ENCODE assay signal across 21 cellular contexts in the genomic region with DNA sequence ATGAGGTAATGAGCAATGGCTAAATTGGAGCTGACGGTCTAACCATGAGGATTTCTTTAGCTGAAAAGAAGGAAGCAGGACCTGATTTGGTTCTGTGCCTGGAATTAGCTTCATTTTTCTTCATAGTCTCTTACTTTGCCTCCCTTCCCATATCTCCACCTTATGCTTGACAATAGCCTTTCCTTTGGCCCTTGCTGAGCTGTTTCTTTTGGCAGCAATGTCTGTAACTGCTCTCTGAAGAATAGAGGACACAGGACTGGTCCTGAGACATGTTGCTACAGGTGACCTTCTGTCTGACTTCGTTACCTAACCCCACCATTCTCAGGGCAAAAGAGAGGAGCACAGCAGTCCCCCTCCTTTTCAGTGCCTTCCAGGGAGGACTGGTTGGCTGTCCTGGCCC.
"Had no signal": no experiment of that assay in that cellular context is flagged by ENCODE, and none has a peak within 500 bp of the region (broad histone marks: within the 10 kb centered on the region; RNA-seq: fewer than 3 reads in every experiment).

No MANE protein-coding gene starts in this region.

- H3K36me3 ChIP-seq: breast epithelium, left ventricle myocardium inferior, ovary, sigmoid colon, stomach, transverse colon had no signal

- FAIRE-seq: small intestine, urothelium cell line had no signal

- H3K27ac ChIP-seq: breast epithelium, left ventricle myocardium inferior, ovary, sigmoid colon, stomach, transverse colon had no signal

- H3K4me1 ChIP-seq: breast epithelium, left ventricle myocardium inferior had no signal

- DNase-seq: activated CD4-positive, alpha-beta T cell treated with anti-CD3 and anti-CD28 coated beads for 36 hours; activated CD4-positive, CD25-positive, alpha-beta regulatory T cell; activated CD8-positive, alpha-beta memory T cell treated with anti-CD3 and anti-CD28 coated beads, Interleukin-2, amount 10 ng/mL, durations not matched to agents 7 days and 5 days; activated CD8-positive, alpha-beta T cell treated with anti-CD3 and anti-CD28 coated beads, Interleukin-2, amount 10 ng/mL, durations not matched to agents 7 days and 5 days; activated naive CD8-positive, alpha-beta T cell treated with anti-CD3 and anti-CD28 coated beads, Interleukin-2, amount 50 U/mL, for 24 hours; activated T-cell treated with anti-CD3 and anti-CD28 coated beads, Interleukin-2, amount 50 U/mL, for 48 hours; central memory CD4-positive, alpha-beta T cell; effector CD4-positive, alpha-beta T cell; foreskin melanocyte; left ventricle myocardium inferior; ovary; sigmoid colon; small intestine; stimulated activated CD4-positive, alpha-beta T cell treated with anti-CD3 and anti-CD28 coated beads, Interleukin-2, amount 100 ng/mL, for 24 hours; stimulated activated naive B cell treated with anti-CD40 and anti-IgM and Interleukin-4, amounts not matched to agents 10 μg/mL and 1 μg/mL and 100 μg/mL, for 72 hours; stomach; T-helper 1 cell; transverse colon had no signal

- H3K27me3 ChIP-seq: breast epithelium, ovary, sigmoid colon, stomach, transverse colon had no signal

- H3K4me3 ChIP-seq: breast epithelium, left ventricle myocardium inferior, lung, ovary, sigmoid colon, stomach, transverse colon had no signal

- H3K9me3 ChIP-seq: breast epithelium, left ventricle myocardium inferior, ovary, sigmoid colon, stomach, transverse colon had no signal
